ENCODE assay signal across 21 cellular contexts in genomic region chr7:111392294-111392693, GRCh38.
DNase-seq lines count a peak whose midpoint lies in the region; ATAC-seq, FAIRE-seq and TF ChIP-seq lines count a peak whose summit lies in the region.
"Had no signal": no experiment of that assay in that cellular context is flagged by ENCODE, and none has a peak within 500 bp of the region (broad histone marks: within the 10 kb centered on the region; RNA-seq: fewer than 3 reads in every experiment).

No MANE protein-coding gene starts in this region.

- peaks cover 17% of the 10 kb centered on the region for H3K36me3 Mint-ChIP-seq in nephron progenitor cell (ENCODE audit: low read depth)

- DNase-seq in DMS79 treated with DMSO at 0.1 percent for 48 hours (lab: John Stamatoyannopoulos, UW) (peak; percentile 60), DMS79 (lab: John Stamatoyannopoulos, UW) (no peak), IMR-90 (no peak), H1 (ENCODE audit: low read depth in 1 of 2, low spot score in 2 of 2) (no peak), nephron progenitor cell (no peak), osteoblast (ENCODE audit: insufficient read length, low spot score, missing footprints) (no peak), DMS 273 treated with DMSO at 0.1 percent for 48 hours (lab: John Stamatoyannopoulos, UW) (no peak), NCI-H2081 (lab: John Stamatoyannopoulos, UW) (no peak)
- DNase-seq: 8988T; Calu3; CD4-positive, alpha-beta memory T cell; GDM1; HCEC 1CT; NCI-H1048; NCI-H1694; NCI-H2107; NCI-H345; NK-92 treated with Interleukin-12 subunit alpha and Interleukin-12 subunit beta, amount 100 ng/mL, for 24 hours; RPMI8226 had no signal

- H3K4me1 ChIP-seq in IMR-90 (ENCODE audit: control insufficient read depth, insufficient read depth, low read length): peaks cover 3% of the 10 kb centered on the region
- peaks cover 0 to 3% (median 0%) of the 10 kb centered on the region in 4 experiments; a peak in 3 of 7 replicates for H3K4me1 ChIP-seq in H1 (replicated peaks in 1 of 4; ENCODE audit: control insufficient read depth in 3 of 4, insufficient read depth in 4 of 4, low read length in 3 of 4)
- peaks cover 10% of the 10 kb centered on the region for H3K4me1 ChIP-seq in osteoblast (ENCODE audit: insufficient read depth, low read length)

- no peak for TF ChIP-seq EP300 in H1 (IDR thresholded peaks at IDR 0.05; ENCODE audit: borderline replicate concordance in 1 of 2, low read depth in 2 of 2, low read length in 2 of 2)

- no peak overlapping the region for H3K23ac ChIP-seq in IMR-90 (ENCODE audit: low read depth, low read length)
- no peak overlapping the region for H3K23ac ChIP-seq in H1 (ENCODE audit: insufficient read length)

- H4K8ac ChIP-seq in IMR-90 (ENCODE audit: low read depth in 2 of 2, low read length in 2 of 2) (no peak overlapping the region), H1 (ENCODE audit: extremely low read depth, insufficient read depth, low read length) (no peak overlapping the region)

- H2BK15ac ChIP-seq in IMR-90 (ENCODE audit: low read depth, low read length): no peak overlapping the region
- no peak overlapping the region for H2BK15ac ChIP-seq in H1 (ENCODE audit: low read length)

- no peaks in the 10 kb centered on the region for H3K9me1 ChIP-seq in IMR-90 (ENCODE audit: insufficient read depth, low read length)

- H3K27ac Mint-ChIP-seq in nephron progenitor cell: peak overlapping the region; percentile 98
- H3K27ac Mint-ChIP-seq: CD4-positive, alpha-beta memory T cell had no signal

- H3K27me3 ChIP-seq in IMR-90 (ENCODE audit: control insufficient read depth, insufficient read depth, low read length) (no peaks in the 10 kb centered on the region), H1 (replicated peaks in 1 of 4; ENCODE audit: control insufficient read depth in 3 of 4, extremely low read depth in 1 of 4, insufficient read depth in 3 of 4, low read length in 3 of 4) (no peaks in the 10 kb centered on the region), osteoblast (ENCODE audit: insufficient read depth, low read length) (no peaks in the 10 kb centered on the region)

- H2BK12ac ChIP-seq in H1 (ENCODE audit: low read depth, low read length): no peak overlapping the region

- H2BK20ac ChIP-seq in IMR-90 (ENCODE audit: low read depth, low read length): no peak overlapping the region
- peak overlapping the region; percentile 34; the same call in 1 of the 2 replicates for H2BK20ac ChIP-seq in H1 (ENCODE audit: low read length)

- POLR2A ChIA-PET in IMR-90 (lab: Charles Lee; ENCODE audit: unreplicated experiment) (no interaction called here), H1 (lab: Charles Lee; ENCODE audit: partially characterized antibody) (interaction anchor here (1.1 kb wide), 1 partner anchor 11 kb away, joined by 3 read pairs; no protein-coding TSS in a partner anchor)

- no peak overlapping the region for H4K91ac ChIP-seq in IMR-90 (ENCODE audit: insufficient read depth, low read depth, low read length)
- H4K91ac ChIP-seq in H1 (replicated peaks; ENCODE audit: insufficient read length, low read length): no peak overlapping the region

- dilution Hi-C loops in IMR-90 (cut with HindIII; ENCODE audit: low sequenced_read_pairs, unreplicated experiment): no loop called here

- H2BK120ac ChIP-seq in IMR-90 (ENCODE audit: low read depth, low read length): no peak overlapping the region
- no peak overlapping the region for H2BK120ac ChIP-seq in H1 (replicated peaks; ENCODE audit: low read depth, low read length)

- ATAC-seq in IMR-90 (ENCODE audit: low read depth): no peak
- ATAC-seq: GM12878 had no signal

- 0 out of 2 replicates have a peak overlapping the region, but pooled peaks have one; percentile 57 for H3K14ac ChIP-seq in IMR-90 (replicated peaks; ENCODE audit: low read depth, low read length)
- no peak overlapping the region for H3K14ac ChIP-seq in H1 (ENCODE audit: insufficient read length)

- intact Hi-C loops in IMR-90 (cut with micrococcal nuclease): no loop called here

- H3K4ac ChIP-seq in IMR-90 (ENCODE audit: low read depth, low read length) (no peak overlapping the region), H1 (replicated peaks; ENCODE audit: insufficient read length, low read depth, low read length) (no peak overlapping the region)

- H3K4me2 ChIP-seq in IMR-90 (ENCODE audit: low read depth, low read length): no peak overlapping the region
- no peak overlapping the region for H3K4me2 ChIP-seq in H1 (ENCODE audit: insufficient read depth in 1 of 2, low read depth in 2 of 2, low read length in 2 of 2)
- H3K4me2 ChIP-seq in osteoblast (ENCODE audit: insufficient read depth, low read length): no peak overlapping the region
- H3K4me2 ChIP-seq: KMS-11 had no signal

- H3K9me3 Mint-ChIP-seq in nephron progenitor cell: peaks cover 7% of the 10 kb centered on the region

- H4K5ac ChIP-seq in IMR-90 (ENCODE audit: low read depth, low read length) (no peak overlapping the region), H1 (ENCODE audit: insufficient read length, low read depth, low read length) (no peak overlapping the region)

- no peaks in the 10 kb centered on the region for H3K23me2 ChIP-seq in H1 (ENCODE audit: low read depth, low read length)

- FAIRE-seq in H1 (lab: Jason Lieb, UNC): no peak
- FAIRE-seq: GM12878 had no signal

- no peak for TF ChIP-seq RAD21 in IMR-90 (IDR thresholded peaks at IDR 0.05; ENCODE audit: low read length)
- TF ChIP-seq RAD21 in H1 (IDR thresholded peaks at IDR 0.05 in 1 of 2, conservative IDR thresholded peaks at IDR 0.05 in 1 of 2; ENCODE audit: low read depth in 2 of 2, low read length in 2 of 2): no peak

- H3K79me1 ChIP-seq in IMR-90 (ENCODE audit: low read depth in 1 of 2, low read length in 2 of 2): no peaks in the 10 kb centered on the region; a peak in 1 of 4 replicates
- no peaks in the 10 kb centered on the region for H3K79me1 ChIP-seq in H1 (ENCODE audit: low read depth, low read length)

- TF ChIP-seq CTCF in IMR-90 (conservative IDR thresholded peaks at IDR 0.05; ENCODE audit: low read depth, low read length) (no peak), H1 (IDR thresholded peaks at IDR 0.05; ENCODE audit: control extremely low read depth in 1 of 3, insufficient read depth in 1 of 3, low read depth in 1 of 3, low read length in 3 of 3) (no peak), nephron progenitor cell (IDR thresholded peaks at IDR 0.05) (no peak), osteoblast (IDR thresholded peaks at IDR 0.05; ENCODE audit: extremely low read depth, low read depth, low read length) (no peak)

- H3K36me3 ChIP-seq in IMR-90 (ENCODE audit: control insufficient read depth, insufficient read depth, low read length): no peaks in the 10 kb centered on the region
- no peaks in the 10 kb centered on the region for H3K36me3 ChIP-seq in H1 (ENCODE audit: control insufficient read depth in 2 of 4, insufficient read depth in 4 of 4, low read length in 3 of 4)
- no peaks in the 10 kb centered on the region for H3K36me3 ChIP-seq in osteoblast (ENCODE audit: insufficient read depth, low read length)

- no peaks in the 10 kb centered on the region for H3K79me2 ChIP-seq in H1 (ENCODE audit: control insufficient read depth in 1 of 2, insufficient read depth in 2 of 2, low read length in 2 of 2)
- H3K79me2 ChIP-seq in osteoblast (ENCODE audit: insufficient read depth, low read length): no peaks in the 10 kb centered on the region

- no peaks in the 10 kb centered on the region for H3K27me3 Mint-ChIP-seq in nephron progenitor cell (ENCODE audit: low read depth, poor library complexity)
- H3K27me3 Mint-ChIP-seq: CD4-positive, alpha-beta memory T cell had no signal

- H2BK5ac ChIP-seq in IMR-90 (ENCODE audit: low read depth, low read length, poor library complexity, severe bottlenecking) (no peak overlapping the region), H1 (ENCODE audit: low read depth, low read length) (0 out of 2 replicates have a peak overlapping the region, but pooled peaks have one; percentile 12)

- H3K27ac ChIP-seq in IMR-90 (ENCODE audit: insufficient read depth, low read length) (no peak overlapping the region), H1 (ENCODE audit: low read depth, low read length) (no peak overlapping the region), osteoblast (ENCODE audit: low read depth, low read length) (no peak overlapping the region)
- H3K27ac ChIP-seq: KMS-11 had no signal

- H2AK5ac ChIP-seq in IMR-90 (ENCODE audit: low read depth, low read length): no peak overlapping the region; the same call in 1 of the 2 replicates
- H2AK5ac ChIP-seq in H1 (ENCODE audit: low read depth, low read length): no peak overlapping the region

- no peaks in the 10 kb centered on the region for H4K20me1 ChIP-seq in IMR-90 (ENCODE audit: insufficient read depth, low read length)
- H4K20me1 ChIP-seq in H1 (replicated peaks in 1 of 2; ENCODE audit: control insufficient read depth in 1 of 2, insufficient read depth in 2 of 2, low read length in 2 of 2): no peaks in the 10 kb centered on the region
- no peaks in the 10 kb centered on the region for H4K20me1 ChIP-seq in osteoblast (ENCODE audit: insufficient read depth, low read length)

- H3K18ac ChIP-seq in IMR-90 (ENCODE audit: low read depth, low read length) (no peak overlapping the region), H1 (ENCODE audit: extremely low read depth, low read length) (peak overlapping the region; percentile 22; the same call in 1 of the 2 replicates)

- no peak overlapping the region for H2AFZ ChIP-seq in IMR-90 (replicated peaks; ENCODE audit: low read length, poor library complexity)
- H2AFZ ChIP-seq in H1 (ENCODE audit: low read length): no peak overlapping the region
- H2AFZ ChIP-seq in osteoblast (ENCODE audit: low read length): no peak overlapping the region

- WGBS in IMR-90 (ENCODE audit: extremely low coverage in 2 of 2, insufficient read length in 1 of 2), 2 experiments: no CpG with 5 or more reads among the region's 1 CpG
- 79% methylated on average over 1 of the region's 1 CpG; no CpG with 5 or more reads in 1 of the 2 experiments for WGBS in H1 (ENCODE audit: extremely low coverage in 1 of 2, insufficient coverage in 1 of 2, insufficient read length in 1 of 2, insufficient replicate concordance in 2 of 2, low coverage in 1 of 2, low lambda C conversion rate in 2 of 2, missing lambda C conversion rate in 1 of 2), 2 experiments

- TF ChIP-seq POLR2A in IMR-90 (IDR thresholded peaks at IDR 0.05; ENCODE audit: low read depth, low read length): no peak
- no peak for TF ChIP-seq POLR2A in H1 (IDR thresholded peaks at IDR 0.05; ENCODE audit: control extremely low read depth in 1 of 2, low read depth in 2 of 2, low read length in 2 of 2)

- no peak overlapping the region for H3K4me3 Mint-ChIP-seq in nephron progenitor cell
- H3K4me3 Mint-ChIP-seq: CD4-positive, alpha-beta memory T cell had no signal

- no peak overlapping the region for H3K4me3 ChIP-seq in IMR-90 (ENCODE audit: insufficient read depth, low read depth, low read length)
- no peak overlapping the region for H3K4me3 ChIP-seq in H1 (ENCODE audit: extremely low read depth in 1 of 4, insufficient read depth in 2 of 4, low read depth in 3 of 4, low read length in 4 of 4)
- no peak overlapping the region for H3K4me3 ChIP-seq in osteoblast (ENCODE audit: insufficient read depth, low read length)
- H3K4me3 ChIP-seq: GM12878 had no signal

- no TSS peak for BruUV-seq in IMR-90 (replicated peaks; lab: Mats Ljungman, UMichigan)

- no peaks in the 10 kb centered on the region for H3K9me3 ChIP-seq in IMR-90 (ENCODE audit: control insufficient read depth, insufficient read depth, low read length)
- H3K9me3 ChIP-seq in H1 (ENCODE audit: insufficient read depth in 2 of 2, low read depth in 1 of 2, low read length in 1 of 2): no peaks in the 10 kb centered on the region
- no peaks in the 10 kb centered on the region for H3K9me3 ChIP-seq in osteoblast (ENCODE audit: low read depth, low read length)

- no peak overlapping the region for H2AK9ac ChIP-seq in IMR-90 (replicated peaks; ENCODE audit: low read depth, low read length, poor library complexity)

- H3K4me1 Mint-ChIP-seq in nephron progenitor cell: peaks cover 42% of the 10 kb centered on the region

- H3K9ac ChIP-seq in IMR-90 (ENCODE audit: low read depth, low read length) (no peak overlapping the region), H1 (replicated peaks in 1 of 4; ENCODE audit: extremely low read depth in 1 of 4, low read depth in 3 of 4, low read length in 3 of 4) (no peak overlapping the region)
- H3K9ac ChIP-seq: KMS-11 had no signal

- H3K56ac ChIP-seq in IMR-90 (ENCODE audit: extremely low read depth, insufficient read depth, low read length): no peak overlapping the region
- H3K56ac ChIP-seq in H1 (replicated peaks; ENCODE audit: insufficient read length, low read depth, low read length): no peak overlapping the region

- in situ Hi-C loops in IMR-90 (cut with MboI; ENCODE audit: low sequenced_read_pairs): no loop called here

- CTCF ChIA-PET in IMR-90 (lab: Yijun Ruan, JAX) (interaction anchor here (1.4 kb wide), 1 partner anchor 22 kb away, joined by 4 read pairs; no protein-coding TSS in a partner anchor), H1 (lab: Charles Lee; ENCODE audit: partially characterized antibody) (interaction anchor here (1.4 kb wide), 1 partner anchor 22 kb away, joined by 5 read pairs; no protein-coding TSS in a partner anchor)
